30 cellular contexts compared by ENCODE assay signal in genomic region chr4:181193162-181193930, GRCh38.
"Had no signal": no experiment of that assay in that cellular context is flagged by ENCODE, and none has a peak within 500 bp of the region (broad histone marks: within the 10 kb centered on the region; RNA-seq: fewer than 3 reads in every experiment).

No MANE protein-coding gene starts in this region.

- H3K27ac ChIP-seq: coronary artery, neutrophil, right lobe of liver, skin epidermis, stomach, thyroid gland, upper lobe of left lung, vagina had no signal

- FAIRE-seq: endothelial cell of umbilical vein, kidney had no signal

- H3K4me3 ChIP-seq: coronary artery, right lobe of liver, skin epidermis, stomach, thyroid gland, upper lobe of left lung, vagina had no signal

- H3K4me3 Mint-ChIP-seq: activated CD8-positive, alpha-beta T cell treated with anti-CD3 and anti-CD28 coated beads for 36 hours; activated T-cell treated with anti-CD3 and anti-CD28 coated beads, Interleukin-2, amount 50 U/mL, for 4 hours; activated T-helper 17 cell treated with anti-CD3 and anti-CD28 coated beads, Interleukin-2, amount 50 U/mL, for 72 hours; effector memory CD8-positive, alpha-beta T cell; immature natural killer cell; memory B cell; naive thymus-derived CD8-positive, alpha-beta T cell; stimulated activated memory B cell treated with anti-CD40 and anti-IgM and Interleukin-4, amounts not matched to agents 10 μg/mL and 1 μg/mL and 100 μg/mL, for 72 hours had no signal

- H3K27me3 ChIP-seq: neutrophil, right lobe of liver, stomach, thyroid gland, upper lobe of left lung, vagina had no signal

- H3K36me3 Mint-ChIP-seq: immature natural killer cell; memory B cell; naive thymus-derived CD8-positive, alpha-beta T cell; stimulated activated memory B cell treated with anti-CD40 and anti-IgM and Interleukin-4, amounts not matched to agents 10 μg/mL and 1 μg/mL and 100 μg/mL, for 72 hours had no signal

- H3K4me1 Mint-ChIP-seq: activated T-helper 17 cell treated with anti-CD3 and anti-CD28 coated beads, Interleukin-2, amount 50 U/mL, for 72 hours; immature natural killer cell; memory B cell; naive thymus-derived CD8-positive, alpha-beta T cell; stimulated activated memory B cell treated with anti-CD40 and anti-IgM and Interleukin-4, amounts not matched to agents 10 μg/mL and 1 μg/mL and 100 μg/mL, for 72 hours had no signal

- H3K27ac Mint-ChIP-seq: activated CD8-positive, alpha-beta T cell treated with anti-CD3 and anti-CD28 coated beads for 36 hours; activated T-helper 17 cell treated with anti-CD3 and anti-CD28 coated beads, Interleukin-2, amount 50 U/mL, for 72 hours; effector memory CD8-positive, alpha-beta T cell; immature natural killer cell; memory B cell; naive thymus-derived CD8-positive, alpha-beta T cell; stimulated activated memory B cell treated with anti-CD40 and anti-IgM and Interleukin-4, amounts not matched to agents 10 μg/mL and 1 μg/mL and 100 μg/mL, for 72 hours had no signal

- H3K4me1 ChIP-seq: right lobe of liver, stomach, thyroid gland, upper lobe of left lung, vagina had no signal

- H3K9me3 ChIP-seq: neutrophil, right lobe of liver, stomach, thyroid gland, upper lobe of left lung, vagina had no signal

- H3K27me3 Mint-ChIP-seq: activated CD8-positive, alpha-beta T cell treated with anti-CD3 and anti-CD28 coated beads for 36 hours; activated T-helper 17 cell treated with anti-CD3 and anti-CD28 coated beads, Interleukin-2, amount 50 U/mL, for 72 hours; effector memory CD8-positive, alpha-beta T cell; memory B cell; stimulated activated memory B cell treated with anti-CD40 and anti-IgM and Interleukin-4, amounts not matched to agents 10 μg/mL and 1 μg/mL and 100 μg/mL, for 72 hours had no signal

- H3K9me3 Mint-ChIP-seq: activated CD8-positive, alpha-beta T cell treated with anti-CD3 and anti-CD28 coated beads for 36 hours; activated T-cell treated with anti-CD3 and anti-CD28 coated beads, Interleukin-2, amount 50 U/mL, for 4 hours; activated T-helper 17 cell treated with anti-CD3 and anti-CD28 coated beads, Interleukin-2, amount 50 U/mL, for 72 hours; memory B cell; stimulated activated memory B cell treated with anti-CD40 and anti-IgM and Interleukin-4, amounts not matched to agents 10 μg/mL and 1 μg/mL and 100 μg/mL, for 72 hours had no signal

- DNase-seq: activated CD4-positive, alpha-beta T cell treated with anti-CD3 and anti-CD28 coated beads for 1 hour; activated CD4-positive, alpha-beta T cell treated with anti-CD3 and anti-CD28 coated beads, Interleukin-2, amount 50 U/mL, for 1 hour; activated CD8-positive, alpha-beta T cell treated with anti-CD3 and anti-CD28 coated beads for 36 hours; activated gamma-delta T cell treated with Interleukin-2 at 50 U/mL for 16 hours; activated naive CD4-positive, alpha-beta T cell treated with anti-CD3 and anti-CD28 coated beads, Interleukin-2, amount 50 U/mL, for 16 hours; activated T-cell treated with anti-CD3 and anti-CD28 coated beads, Interleukin-2, amount 50 U/mL, for 4 hours; amygdala; effector memory CD8-positive, alpha-beta T cell; foreskin fibroblast; head of caudate nucleus; hippocampal formation; immature natural killer cell; kidney; left colon; naive thymus-derived CD8-positive, alpha-beta T cell; right lobe of liver; stimulated activated CD4-positive, alpha-beta T cell treated with anti-CD3 and anti-CD28 coated beads, Interleukin-4, amount 100 ng/mL, for 4 hours; stimulated activated CD8-positive, alpha-beta memory T cell treated with anti-CD3 and anti-CD28 coated beads, Interleukin-4, amount 100 ng/mL, for 48 hours; stomach; T-helper 2 cell; thyroid gland; upper lobe of left lung had no signal

- H3K36me3 ChIP-seq: neutrophil, right lobe of liver, stomach, thyroid gland, upper lobe of left lung, vagina had no signal
